ENCODE assay signal across 22 cellular contexts in genomic region chr3:159451482-159451881, GRCh38.
"Had no signal": no experiment of that assay in that cellular context is flagged by ENCODE, and none has a peak within 500 bp of the region (broad histone marks: within the 10 kb centered on the region; RNA-seq: fewer than 3 reads in every experiment).

No MANE protein-coding gene starts in this region.

- FAIRE-seq: kidney, TTC549 had no signal

- H3K27me3 ChIP-seq: sigmoid colon, spleen had no signal

- H3K4me1 ChIP-seq: sigmoid colon, spleen had no signal

- H3K4me3 ChIP-seq: coronary artery, lung, sigmoid colon, spleen, thoracic aorta had no signal

- DNase-seq: activated CD4-positive, alpha-beta T cell treated with anti-CD3 and anti-CD28 coated beads for 1 hour; activated CD4-positive, alpha-beta T cell treated with anti-CD3 and anti-CD28 coated beads, Interleukin-2, amount 50 U/mL, for 1 hour; activated CD8-positive, alpha-beta memory T cell treated with anti-CD3 and anti-CD28 coated beads for 24 hours; activated CD8-positive, alpha-beta memory T cell treated with anti-CD3 and anti-CD28 coated beads, Interleukin-2, amount 50 U/mL, for 4 hours; activated naive CD4-positive, alpha-beta T cell treated with Interleukin-2 at 50 U/mL for 16 hours; activated naive CD8-positive, alpha-beta T cell treated with anti-CD3 and anti-CD28 coated beads for 36 hours; activated T-cell treated with anti-CD3 and anti-CD28 coated beads, Interleukin-2, amount 50 U/mL, for 4 hours; amniotic stem cell; cerebellar nuclear complex; endodermal cell; kidney; naive thymus-derived CD4-positive, alpha-beta T cell; sigmoid colon; spleen; stimulated activated CD4-positive, alpha-beta T cell treated with anti-CD3 and anti-CD28 coated beads, Interleukin-4, amount 100 ng/mL, for 1 hour; stimulated activated naive CD4-positive, alpha-beta T cell treated with Interleukin-2 at 50 U/mL for 16 hours; T-helper 1 cell had no signal

- H3K36me3 ChIP-seq: sigmoid colon, spleen, thoracic aorta had no signal

- H3K27ac ChIP-seq: coronary artery, epithelial cell of prostate, sigmoid colon, spleen, thoracic aorta had no signal

- H3K9me3 ChIP-seq: sigmoid colon, spleen, thoracic aorta had no signal

- ATAC-seq: activated T-cell treated with anti-CD3 and anti-CD28 coated beads, Interleukin-2, amount 50 U/mL, for 4 hours; naive thymus-derived CD4-positive, alpha-beta T cell had no signal
